9 cellular contexts compared by ENCODE assay signal in the genomic region with DNA sequence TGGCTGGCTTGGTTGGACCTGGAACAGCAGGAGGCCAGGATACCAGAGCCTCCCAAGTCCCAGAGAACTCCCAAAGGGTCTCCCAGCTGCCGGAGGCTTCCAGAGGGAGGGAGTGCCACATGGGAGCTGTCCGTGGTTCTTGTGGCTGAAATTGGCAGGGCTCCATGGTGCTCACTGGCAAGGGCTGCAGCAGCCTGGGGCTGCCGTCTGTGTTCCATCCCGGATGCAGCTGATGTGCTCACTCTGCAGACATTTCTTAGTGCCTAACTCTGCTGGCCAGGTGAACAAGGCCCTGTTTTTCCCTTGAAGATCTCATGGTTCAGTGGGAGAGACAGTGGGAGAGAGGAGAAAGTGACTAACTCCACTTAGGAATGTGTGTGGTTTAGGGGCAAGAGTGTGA.
A peak's percentile ranks its signal among the peaks of the same experiment; 100 is the strongest.
DNase-seq lines count a peak whose midpoint lies in the region; ATAC-seq, FAIRE-seq and TF ChIP-seq lines count a peak whose summit lies in the region.
"Had no signal": no experiment of that assay in that cellular context is flagged by ENCODE, and none has a peak within 500 bp of the region (broad histone marks: within the 10 kb centered on the region; RNA-seq: fewer than 3 reads in every experiment).

No MANE protein-coding gene starts in this region.

- H3K36me3 ChIP-seq in K562 (ENCODE audit: control insufficient read depth, insufficient read depth, low read length) (no peaks in the 10 kb centered on the region), HepG2 (replicated peaks in 1 of 2; ENCODE audit: control insufficient read depth in 1 of 2, insufficient read depth in 2 of 2, low read length in 2 of 2) (no peaks in the 10 kb centered on the region)
- H3K36me3 ChIP-seq in CD8-positive, alpha-beta memory T cell (ENCODE audit: insufficient read depth, low read length): no peaks in the 10 kb centered on the region

- 2% methylated on average over 4 of the region's 4 CpGs for WGBS in K562 (ENCODE audit: insufficient coverage, low coverage, missing lambda C conversion rate)
- 4% methylated on average over 4 of the region's 4 CpGs for WGBS in HepG2 (ENCODE audit: low lambda C conversion rate)

- BruUV-seq in K562 (replicated peaks; lab: Mats Ljungman, UMichigan) (no TSS peak), HepG2 (replicated peaks; lab: Mats Ljungman, UMichigan) (no TSS peak)

- no peak for TF ChIP-seq RAD21 in K562 (CRISPR knock-in tag; conservative IDR thresholded peaks at IDR 0.05 in 1 of 2, IDR thresholded peaks at IDR 0.05 in 1 of 2)
- no peak for TF ChIP-seq RAD21 in HepG2 (CRISPR knock-in tag; IDR thresholded peaks at IDR 0.05)

- in situ Hi-C loops in K562 (cut with MboI): no loop called here
- in situ Hi-C loops in HepG2 (cut with HindIII; ENCODE audit: extremely low pct_ligation_motif_present, low pct_unique_long_range_greater_than_20kb): no loop called here

- H3K4me2 ChIP-seq in K562 (ENCODE audit: insufficient read depth, low read length) (no peak overlapping the region), HepG2 (ENCODE audit: low read depth, low read length) (no peak overlapping the region)

- POLR2A ChIA-PET in K562 (lab: Yijun Ruan, JAX) (no interaction called here), HepG2 (lab: Yijun Ruan, JAX) (no interaction called here)
- POLR2A ChIA-PET in CD8-positive, alpha-beta memory T cell (lab: Charles Lee): no interaction called here

- H3K9me3 ChIP-seq in K562 (replicated peaks; ENCODE audit: control insufficient read depth, insufficient read depth, low read depth, low read length) (no peaks in the 10 kb centered on the region), HepG2 (ENCODE audit: low read length) (no peaks in the 10 kb centered on the region)
- no peaks in the 10 kb centered on the region for H3K9me3 ChIP-seq in CD8-positive, alpha-beta memory T cell (ENCODE audit: low read length)

- H4K20me1 ChIP-seq in K562 (replicated peaks; ENCODE audit: control insufficient read depth, insufficient read depth, low read length) (peaks cover 19% of the 10 kb centered on the region), HepG2 (ENCODE audit: insufficient read depth, low read length) (peaks cover 5% of the 10 kb centered on the region; the same call in 1 of the 2 replicates)

- CTCF ChIA-PET in K562 (lab: Yijun Ruan, JAX; ENCODE audit: low intra/inter-chr PET ratio) (no interaction called here), HepG2 (lab: Yijun Ruan, JAX; ENCODE audit: low intra/inter-chr PET ratio, low total read pairs) (no interaction called here)
- CTCF ChIA-PET in CD8-positive, alpha-beta memory T cell (lab: Charles Lee): no interaction called here

- H2AFZ ChIP-seq in K562 (ENCODE audit: low read depth, low read length): no peak overlapping the region
- no peak overlapping the region for H2AFZ ChIP-seq in HepG2 (ENCODE audit: low read length)

- no peak overlapping the region for H3K4me3 Mint-ChIP-seq in CD8-positive, alpha-beta memory T cell

- H3K9ac ChIP-seq in K562 (ENCODE audit: insufficient read depth in 1 of 2, low read depth in 2 of 2, low read length in 2 of 2): no peak overlapping the region
- no peak overlapping the region for H3K9ac ChIP-seq in HepG2 (ENCODE audit: insufficient read depth, low read depth, low read length)

- no peaks in the 10 kb centered on the region for H3K9me1 ChIP-seq in K562 (ENCODE audit: control insufficient read depth, insufficient read depth, low read length)

- FAIRE-seq in K562 (lab: Jason Lieb, UNC): no peak
- no peak for FAIRE-seq in HepG2 (lab: Jason Lieb, UNC)

- H3K9me3 Mint-ChIP-seq in CD8-positive, alpha-beta memory T cell: peaks cover 0 to 5% (median 0%) of the 10 kb centered on the region in 5 donors

- no peak for TF ChIP-seq POLR2A in K562 (conservative IDR thresholded peaks at IDR 0.05)
- TF ChIP-seq POLR2A in HepG2 (IDR thresholded peaks at IDR 0.05; ENCODE audit: insufficient read depth in 1 of 2, low read depth in 2 of 2, low read length in 2 of 2): no peak

- H3K79me2 ChIP-seq in K562 (ENCODE audit: control insufficient read depth, insufficient read depth, low read length) (no peaks in the 10 kb centered on the region), HepG2 (ENCODE audit: insufficient read depth, low read length) (no peaks in the 10 kb centered on the region)

- TF ChIP-seq EP300 in K562 (IDR thresholded peaks at IDR 0.05; ENCODE audit: low read length): no peak
- no peak for TF ChIP-seq EP300 in HepG2 (IDR thresholded peaks at IDR 0.05; ENCODE audit: low read depth in 2 of 2, low read length in 2 of 2)
- no peak for TF ChIP-seq EP300 in HepG2 (CRISPR knock-in tag; IDR thresholded peaks at IDR 0.05; ENCODE audit: borderline replicate concordance)

- peak; percentile 70 for DNase-seq in AG20443 (ENCODE audit: low spot score)
- DNase-seq in HT-29 (ENCODE audit: low spot score): peak; percentile 8
- no peak for DNase-seq in K562 (ENCODE audit: extremely low read depth in 1 of 4, low spot score in 3 of 4)
- no peak for DNase-seq in HepG2 (ENCODE audit: low spot score)
- no peak for DNase-seq in CD8-positive, alpha-beta memory T cell
- DNase-seq: stimulated activated CD4-positive, alpha-beta T cell treated with anti-CD3 and anti-CD28 coated beads, Interleukin-2, amount 100 ng/mL, for 48 hours had no signal

- no peak overlapping the region for H3K4me3 ChIP-seq in K562
- H3K4me3 ChIP-seq in HepG2 (replicated peaks in 1 of 3; ENCODE audit: insufficient read depth in 1 of 3, low read depth in 2 of 3, low read length in 3 of 3): no peak overlapping the region
- no peak overlapping the region for H3K4me3 ChIP-seq in CD8-positive, alpha-beta memory T cell (ENCODE audit: low read length)

- TF ChIP-seq CTCF in K562 (IDR thresholded peaks at IDR 0.05 in 2 of 3, conservative IDR thresholded peaks at IDR 0.05 in 1 of 3; ENCODE audit: insufficient read depth in 2 of 3, low read depth in 1 of 3, low read length in 3 of 3): no peak
- TF ChIP-seq CTCF in HepG2 (CRISPR knock-in tag; IDR thresholded peaks at IDR 0.05): no peak

- no peak overlapping the region for H3K27ac ChIP-seq in K562 (ENCODE audit: extremely low read depth, low read depth, low read length)
- no peak overlapping the region for H3K27ac ChIP-seq in HepG2 (ENCODE audit: extremely low read length, insufficient read depth, low read length)
- no peak overlapping the region for H3K27ac ChIP-seq in CD8-positive, alpha-beta memory T cell (ENCODE audit: low read depth, low read length)

- intact Hi-C loops in K562 (cut with micrococcal nuclease): no loop called here
- intact Hi-C loops in HepG2 (cut with micrococcal nuclease; ENCODE audit: unreplicated experiment): no loop called here

- no peaks in the 10 kb centered on the region for H3K36me3 Mint-ChIP-seq in CD8-positive, alpha-beta memory T cell

- H3K27me3 ChIP-seq in K562 (ENCODE audit: control insufficient read depth in 2 of 2, insufficient read depth in 2 of 2, low read length in 2 of 2) (peaks cover 18 to 71% of the 10 kb centered on the region in 2 experiments), HepG2 (ENCODE audit: control insufficient read depth in 1 of 2, insufficient read depth in 2 of 2, low read length in 2 of 2) (peaks cover 1 to 51% of the 10 kb centered on the region in 2 experiments; a peak in 3 of 5 replicates)
- no peaks in the 10 kb centered on the region for H3K27me3 ChIP-seq in CD8-positive, alpha-beta memory T cell (ENCODE audit: insufficient read depth, low read length, poor library complexity, severe bottlenecking)

- peaks cover 0 to 26% of the 10 kb centered on the region in 2 donors for H3K27me3 Mint-ChIP-seq in CD8-positive, alpha-beta memory T cell

- ATAC-seq in K562 (no peak), HepG2 (no peak), GM19351 (IDR thresholded peaks at IDR 0.05; ENCODE audit: unreplicated experiment) (no peak), GM21717 (IDR thresholded peaks at IDR 0.05; ENCODE audit: unreplicated experiment) (no peak), GM21515 (IDR thresholded peaks at IDR 0.05; ENCODE audit: unreplicated experiment) (no peak)

- H3K4me1 ChIP-seq in K562 (replicated peaks in 1 of 2; ENCODE audit: control insufficient read depth in 2 of 2, insufficient read depth in 2 of 2, low read length in 2 of 2) (no peaks in the 10 kb centered on the region), HepG2 (ENCODE audit: insufficient read depth, low read length) (no peaks in the 10 kb centered on the region)
- H3K4me1 ChIP-seq in CD8-positive, alpha-beta memory T cell (ENCODE audit: insufficient read depth, low read length): no peaks in the 10 kb centered on the region

- H3K4me1 Mint-ChIP-seq in CD8-positive, alpha-beta memory T cell: no peaks in the 10 kb centered on the region

- no peak overlapping the region for H3K27ac Mint-ChIP-seq in CD8-positive, alpha-beta memory T cell

TF ChIP-seq in K562, 482 proteins besides CTCF, POLR2A, EP300 and RAD21:
- 0 out of 2 replicates have a peak, but pooled peaks have one; percentile 55 for TF ChIP-seq MIER1 (IDR thresholded peaks at IDR 0.05; ENCODE audit: low read depth)
- TF ChIP-seq RHOXF2B (CRISPR knock-in tag; conservative IDR thresholded peaks at IDR 0.05): no peak
- TF ChIP-seq CBX8 (IDR thresholded peaks at IDR 0.05; ENCODE audit: borderline replicate concordance, extremely low read depth, low read depth, low read length, poor library complexity, severe bottlenecking): no peak
- TF ChIP-seq EHMT2 (IDR thresholded peaks at IDR 0.05): 0 out of 2 replicates have a peak, but pooled peaks have one; percentile 46
- peak; percentile 56 for TF ChIP-seq NFIC (IDR thresholded peaks at IDR 0.05)

TF ChIP-seq in HepG2, 621 proteins besides CTCF, POLR2A, EP300 and RAD21 (continues in another document):
- TF ChIP-seq JUNB (CRISPR knock-in tag; IDR thresholded peaks at IDR 0.05; ENCODE audit: borderline replicate concordance) (no peak), NFRKB (IDR thresholded peaks at IDR 0.05) (no peak), NR2F6 (IDR thresholded peaks at IDR 0.05) (no peak), NR2F6 (CRISPR knock-in tag; IDR thresholded peaks at IDR 0.05) (no peak)

Comparison
In these comparisons a context has a peak if more than half of its experiments do, and no peak if none do; other contexts are left out.
1. DNase-seq: peak in AG20443 (single experiment) and HT-29 (single experiment); none in K562 (0 of 4), HepG2 (single experiment) and CD8-positive, alpha-beta memory T cell (0 of 5).